Comparison of ENCODE assay signal across 4 cellular contexts in genomic region chr17:50381260-50381815, GRCh38.
TF ChIP-seq lines count a peak whose summit lies in the region.

No MANE protein-coding gene starts in this region.

TF ChIP-seq in A549, 52 proteins besides CTCF, POLR2A, EP300 and RAD21:
- TF ChIP-seq MAFK (IDR thresholded peaks at IDR 0.05; ENCODE audit: partially characterized antibody): peak; percentile 55
- TF ChIP-seq FOSL2 (IDR thresholded peaks at IDR 0.05): no peak
- TF ChIP-seq FOSL2 (CRISPR knock-in tag; IDR thresholded peaks at IDR 0.05): no peak

TF ChIP-seq in HCT116, 20 proteins besides CTCF, POLR2A, EP300 and RAD21 (continues in another document):
- no peak for TF ChIP-seq EZH2 (IDR thresholded peaks at IDR 0.05)
- TF ChIP-seq CEBPB (IDR thresholded peaks at IDR 0.05; ENCODE audit: low read depth): no peak
- no peak for TF ChIP-seq EGR1 (IDR thresholded peaks at IDR 0.05; ENCODE audit: low read depth)
- TF ChIP-seq REST (IDR thresholded peaks at IDR 0.05; ENCODE audit: low read depth): no peak
- TF ChIP-seq CBX3 (IDR thresholded peaks at IDR 0.05; ENCODE audit: low read depth): no peak
- TF ChIP-seq EZH2phosphoT487 (IDR thresholded peaks at IDR 0.05; ENCODE audit: borderline replicate concordance): no peak
- TF ChIP-seq ZBTB33 (IDR thresholded peaks at IDR 0.05; ENCODE audit: extremely low read depth, insufficient replicate concordance, low read length): no peak
- TF ChIP-seq SIN3A (IDR thresholded peaks at IDR 0.05; ENCODE audit: low read depth): no peak
- no peak for TF ChIP-seq SP1 (IDR thresholded peaks at IDR 0.05; ENCODE audit: low read depth)
- TF ChIP-seq FOSL1 (IDR thresholded peaks at IDR 0.05; ENCODE audit: low read depth): no peak
- TF ChIP-seq POLR2AphosphoS5 (IDR thresholded peaks at IDR 0.05; ENCODE audit: low read depth, low read length): no peak
- no peak for TF ChIP-seq ELF1 (IDR thresholded peaks at IDR 0.05; ENCODE audit: borderline replicate concordance, low read depth)
- no peak for TF ChIP-seq MAX (IDR thresholded peaks at IDR 0.05)
- no peak for TF ChIP-seq TCF7L2 (IDR thresholded peaks at IDR 0.05; ENCODE audit: borderline replicate concordance, extremely low read depth, insufficient read depth, insufficient read length)
- no peak for TF ChIP-seq ZFX (IDR thresholded peaks at IDR 0.05)
- no peak for TF ChIP-seq YY1 (IDR thresholded peaks at IDR 0.05; ENCODE audit: extremely low read depth, insufficient replicate concordance, low read depth, low read length)
- no peak for TF ChIP-seq ZNF274 (IDR thresholded peaks at IDR 0.05; ENCODE audit: low read depth, low read length)

TF ChIP-seq in endothelial cell of umbilical vein, 7 proteins besides CTCF, POLR2A, EP300 and RAD21:
- TF ChIP-seq POLR2AphosphoS5 (IDR thresholded peaks at IDR 0.05; ENCODE audit: insufficient read depth, low read depth, low read length): no peak

TF ChIP-seq in SK-N-SH treated with all-trans-retinoic acid at 6 μM for 48 hours, 23 proteins besides CTCF, POLR2A, EP300 and RAD21:
- TF ChIP-seq CSDC2 (CRISPR knock-in tag; IDR thresholded peaks at IDR 0.05): no peak
- TF ChIP-seq CSRNP3 (CRISPR knock-in tag; IDR thresholded peaks at IDR 0.05): no peak
- no peak for TF ChIP-seq CREB5 (CRISPR knock-in tag; IDR thresholded peaks at IDR 0.05; ENCODE audit: low read depth)
- no peak for TF ChIP-seq OSR1 (CRISPR knock-in tag; IDR thresholded peaks at IDR 0.05)
- no peak for TF ChIP-seq RARB (CRISPR knock-in tag; IDR thresholded peaks at IDR 0.05)
- no peak for TF ChIP-seq SNAI2 (CRISPR knock-in tag; IDR thresholded peaks at IDR 0.05)
- no peak for TF ChIP-seq ARNTL (CRISPR knock-in tag; IDR thresholded peaks at IDR 0.05; ENCODE audit: borderline replicate concordance, low read depth)
TF ChIP-seq in SK-N-SH treated with all-trans-retinoic acid at 6 μM for 48 hours: peak in this region for 0.
